ENCODE assay signal across 8 cellular contexts in genomic region chr1:166766942-166767341, GRCh38.
"Had no signal": no experiment of that assay in that cellular context is flagged by ENCODE, and none has a peak within 500 bp of the region (broad histone marks: within the 10 kb centered on the region; RNA-seq: fewer than 3 reads in every experiment).

No MANE protein-coding gene starts in this region.

- FAIRE-seq: G401.6, GM12878, GM12891, GM12892, GM18507, GM19239 had no signal

- ATAC-seq: GM12878 had no signal

- H3K4me3 ChIP-seq: GM12878 had no signal

- DNase-seq: GDM1, GF-D8 had no signal
